In the genomic region with DNA sequence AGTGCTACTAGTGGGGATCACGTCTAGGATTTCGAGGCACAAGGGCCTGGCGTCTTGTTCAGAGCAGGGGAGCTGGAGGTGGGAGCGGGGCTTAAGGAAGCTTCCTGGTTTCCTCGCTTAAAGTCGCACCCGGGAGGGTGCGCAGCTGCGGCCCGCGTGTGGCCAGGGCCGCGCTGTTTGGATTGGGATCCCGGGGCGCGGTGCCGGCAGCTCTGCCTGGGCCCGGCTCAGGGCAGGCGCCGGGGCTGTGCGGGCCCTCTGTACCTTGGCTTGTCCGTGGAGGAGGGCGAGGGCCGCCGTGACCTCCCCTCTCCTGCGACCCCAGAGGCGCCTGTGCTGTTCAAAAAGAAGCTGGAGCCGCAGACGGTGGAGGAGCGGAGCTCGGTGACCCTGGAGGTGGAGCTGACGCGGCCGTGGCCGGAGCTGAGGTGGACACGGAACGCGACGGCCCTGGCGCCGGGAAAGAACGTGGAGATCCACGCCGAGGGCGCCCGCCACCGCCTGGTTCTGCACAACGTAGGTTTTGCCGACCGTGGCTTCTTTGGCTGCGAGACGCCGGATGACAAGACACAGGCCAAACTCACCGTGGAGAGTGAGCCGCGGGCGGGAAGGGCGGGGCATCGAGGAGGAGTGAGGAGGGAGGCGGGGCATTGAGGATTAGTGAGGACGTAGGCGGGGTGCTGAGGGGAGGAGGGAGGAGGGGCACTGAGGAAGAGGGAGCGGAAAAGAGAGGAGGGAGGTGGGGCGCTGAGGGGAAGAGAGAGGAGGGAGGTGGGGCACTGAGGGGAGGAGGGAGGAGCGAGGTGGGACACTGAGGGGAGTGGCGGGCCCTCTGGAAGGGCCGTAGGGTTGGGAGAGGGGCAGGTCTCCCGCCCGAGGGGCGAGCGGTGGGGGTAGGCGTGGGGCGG, we compare ENCODE assay signal across 1 cellular context.
TF ChIP-seq lines count a peak whose summit lies in the region.

No MANE protein-coding gene starts in this region.

TF ChIP-seq in K562, 482 proteins besides CTCF, POLR2A, EP300 and RAD21 (continued from another document and continues in another):
- TF ChIP-seq, protein P1, sequence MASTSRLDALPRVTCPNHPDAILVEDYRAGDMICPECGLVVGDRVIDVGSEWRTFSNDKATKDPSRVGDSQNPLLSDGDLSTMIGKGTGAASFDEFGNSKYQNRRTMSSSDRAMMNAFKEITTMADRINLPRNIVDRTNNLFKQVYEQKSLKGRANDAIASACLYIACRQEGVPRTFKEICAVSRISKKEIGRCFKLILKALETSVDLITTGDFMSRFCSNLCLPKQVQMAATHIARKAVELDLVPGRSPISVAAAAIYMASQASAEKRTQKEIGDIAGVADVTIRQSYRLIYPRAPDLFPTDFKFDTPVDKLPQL (IDR thresholded peaks at IDR 0.05; ENCODE audit: extremely low read depth, insufficient read length) = no peak
- TF ChIP-seq, protein P2, sequence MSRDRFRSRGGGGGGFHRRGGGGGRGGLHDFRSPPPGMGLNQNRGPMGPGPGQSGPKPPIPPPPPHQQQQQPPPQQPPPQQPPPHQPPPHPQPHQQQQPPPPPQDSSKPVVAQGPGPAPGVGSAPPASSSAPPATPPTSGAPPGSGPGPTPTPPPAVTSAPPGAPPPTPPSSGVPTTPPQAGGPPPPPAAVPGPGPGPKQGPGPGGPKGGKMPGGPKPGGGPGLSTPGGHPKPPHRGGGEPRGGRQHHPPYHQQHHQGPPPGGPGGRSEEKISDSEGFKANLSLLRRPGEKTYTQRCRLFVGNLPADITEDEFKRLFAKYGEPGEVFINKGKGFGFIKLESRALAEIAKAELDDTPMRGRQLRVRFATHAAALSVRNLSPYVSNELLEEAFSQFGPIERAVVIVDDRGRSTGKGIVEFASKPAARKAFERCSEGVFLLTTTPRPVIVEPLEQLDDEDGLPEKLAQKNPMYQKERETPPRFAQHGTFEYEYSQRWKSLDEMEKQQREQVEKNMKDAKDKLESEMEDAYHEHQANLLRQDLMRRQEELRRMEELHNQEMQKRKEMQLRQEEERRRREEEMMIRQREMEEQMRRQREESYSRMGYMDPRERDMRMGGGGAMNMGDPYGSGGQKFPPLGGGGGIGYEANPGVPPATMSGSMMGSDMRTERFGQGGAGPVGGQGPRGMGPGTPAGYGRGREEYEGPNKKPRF (IDR thresholded peaks at IDR 0.05; ENCODE audit: low read depth, low read length) = no peak
- TF ChIP-seq SMAD4 (CRISPR knock-in tag; conservative IDR thresholded peaks at IDR 0.05) (peak; percentile 68), SMAD3 (CRISPR knock-in tag; conservative IDR thresholded peaks at IDR 0.05) (no peak), ZNF224 (CRISPR knock-in tag; IDR thresholded peaks at IDR 0.05) (peak; percentile 65; the same call in 1 of the 2 replicates), SMARCA4 (IDR thresholded peaks at IDR 0.05) (no peak), SAFB (IDR thresholded peaks at IDR 0.05; ENCODE audit: borderline replicate concordance, low read depth, low read length) (peak; percentile 74; the same call in 1 of the 2 replicates), XRCC3 (IDR thresholded peaks at IDR 0.05) (no peak), NBN (IDR thresholded peaks at IDR 0.05; ENCODE audit: low read depth) (0 out of 2 replicates have a peak, but pooled peaks have one; percentile 38), NCOA4 (IDR thresholded peaks at IDR 0.05; ENCODE audit: partially characterized antibody) (no peak), ZNF143 (CRISPR knock-in tag; IDR thresholded peaks at IDR 0.05) (no peak), POLR2H (tag; IDR thresholded peaks at IDR 0.05; ENCODE audit: low read depth) (no peak), STAT5B (CRISPR knock-in tag; IDR thresholded peaks at IDR 0.05) (no peak), TRIM28 (IDR thresholded peaks at IDR 0.05) (no peak), SNRNP70 (optimal IDR thresholded peaks at IDR 0.05; ENCODE audit: low read depth, low read length) (no peak), HDAC6 (IDR thresholded peaks at IDR 0.05; ENCODE audit: low read depth, low read length) (no peak), HNRNPL (IDR thresholded peaks at IDR 0.05; ENCODE audit: low read depth, low read length) (no peak), MXI1 (IDR thresholded peaks at IDR 0.05; ENCODE audit: low read depth, low read length) (no peak), SP2 (IDR thresholded peaks at IDR 0.05; ENCODE audit: extremely low read depth, low read depth, low read length, poor library complexity, severe bottlenecking) (no peak), YY1 (IDR thresholded peaks at IDR 0.05; ENCODE audit: borderline replicate concordance in 1 of 3, control insufficient read depth in 1 of 3, extremely low read depth in 1 of 3, insufficient read depth in 3 of 3, insufficient read length in 1 of 3, insufficient replicate concordance in 2 of 3, low read depth in 1 of 3, low read length in 2 of 3) (no peak), DNMT1 (IDR thresholded peaks at IDR 0.05) (no peak), CXXC5 (CRISPR knock-in tag; IDR thresholded peaks at IDR 0.05) (peak; percentile 68), PURB (CRISPR knock-in tag; IDR thresholded peaks at IDR 0.05; ENCODE audit: low read depth) (no peak), DPF2 (IDR thresholded peaks at IDR 0.05) (no peak; the same call in 1 of the 2 replicates), SUPT5H (IDR thresholded peaks at IDR 0.05) (peak; percentile 76), BCL6 (CRISPR knock-in tag; IDR thresholded peaks at IDR 0.05) (no peak), CAMTA2 (CRISPR knock-in tag; conservative IDR thresholded peaks at IDR 0.05) (no peak), HOXB6 (CRISPR knock-in tag; IDR thresholded peaks at IDR 0.05; ENCODE audit: borderline replicate concordance) (no peak), NFE2 (IDR thresholded peaks at IDR 0.05; ENCODE audit: low read depth) (0 out of 2 replicates have a peak, but pooled peaks have one; percentile 16), NR3C1 (CRISPR knock-in tag; IDR thresholded peaks at IDR 0.05) (peak; percentile 72; the same call in 1 of the 2 replicates), ZZZ3 (IDR thresholded peaks at IDR 0.05) (no peak), SMAD2 (IDR thresholded peaks at IDR 0.05; ENCODE audit: low read depth, low read length) (no peak)
- TF ChIP-seq, protein P3, sequence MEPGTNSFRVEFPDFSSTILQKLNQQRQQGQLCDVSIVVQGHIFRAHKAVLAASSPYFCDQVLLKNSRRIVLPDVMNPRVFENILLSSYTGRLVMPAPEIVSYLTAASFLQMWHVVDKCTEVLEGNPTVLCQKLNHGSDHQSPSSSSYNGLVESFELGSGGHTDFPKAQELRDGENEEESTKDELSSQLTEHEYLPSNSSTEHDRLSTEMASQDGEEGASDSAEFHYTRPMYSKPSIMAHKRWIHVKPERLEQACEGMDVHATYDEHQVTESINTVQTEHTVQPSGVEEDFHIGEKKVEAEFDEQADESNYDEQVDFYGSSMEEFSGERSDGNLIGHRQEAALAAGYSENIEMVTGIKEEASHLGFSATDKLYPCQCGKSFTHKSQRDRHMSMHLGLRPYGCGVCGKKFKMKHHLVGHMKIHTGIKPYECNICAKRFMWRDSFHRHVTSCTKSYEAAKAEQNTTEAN (CRISPR knock-in tag; IDR thresholded peaks at IDR 0.05) = no peak
- TF ChIP-seq, protein P4, sequence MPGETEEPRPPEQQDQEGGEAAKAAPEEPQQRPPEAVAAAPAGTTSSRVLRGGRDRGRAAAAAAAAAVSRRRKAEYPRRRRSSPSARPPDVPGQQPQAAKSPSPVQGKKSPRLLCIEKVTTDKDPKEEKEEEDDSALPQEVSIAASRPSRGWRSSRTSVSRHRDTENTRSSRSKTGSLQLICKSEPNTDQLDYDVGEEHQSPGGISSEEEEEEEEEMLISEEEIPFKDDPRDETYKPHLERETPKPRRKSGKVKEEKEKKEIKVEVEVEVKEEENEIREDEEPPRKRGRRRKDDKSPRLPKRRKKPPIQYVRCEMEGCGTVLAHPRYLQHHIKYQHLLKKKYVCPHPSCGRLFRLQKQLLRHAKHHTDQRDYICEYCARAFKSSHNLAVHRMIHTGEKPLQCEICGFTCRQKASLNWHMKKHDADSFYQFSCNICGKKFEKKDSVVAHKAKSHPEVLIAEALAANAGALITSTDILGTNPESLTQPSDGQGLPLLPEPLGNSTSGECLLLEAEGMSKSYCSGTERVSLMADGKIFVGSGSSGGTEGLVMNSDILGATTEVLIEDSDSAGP (CRISPR knock-in tag; IDR thresholded peaks at IDR 0.05) = 0 out of 2 replicates have a peak, but pooled peaks have one; percentile 20
- TF ChIP-seq, protein P5, sequence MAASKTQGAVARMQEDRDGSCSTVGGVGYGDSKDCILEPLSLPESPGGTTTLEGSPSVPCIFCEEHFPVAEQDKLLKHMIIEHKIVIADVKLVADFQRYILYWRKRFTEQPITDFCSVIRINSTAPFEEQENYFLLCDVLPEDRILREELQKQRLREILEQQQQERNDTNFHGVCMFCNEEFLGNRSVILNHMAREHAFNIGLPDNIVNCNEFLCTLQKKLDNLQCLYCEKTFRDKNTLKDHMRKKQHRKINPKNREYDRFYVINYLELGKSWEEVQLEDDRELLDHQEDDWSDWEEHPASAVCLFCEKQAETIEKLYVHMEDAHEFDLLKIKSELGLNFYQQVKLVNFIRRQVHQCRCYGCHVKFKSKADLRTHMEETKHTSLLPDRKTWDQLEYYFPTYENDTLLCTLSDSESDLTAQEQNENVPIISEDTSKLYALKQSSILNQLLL (CRISPR knock-in tag; IDR thresholded peaks at IDR 0.05; ENCODE audit: borderline replicate concordance) = no peak
- TF ChIP-seq, protein P6, sequence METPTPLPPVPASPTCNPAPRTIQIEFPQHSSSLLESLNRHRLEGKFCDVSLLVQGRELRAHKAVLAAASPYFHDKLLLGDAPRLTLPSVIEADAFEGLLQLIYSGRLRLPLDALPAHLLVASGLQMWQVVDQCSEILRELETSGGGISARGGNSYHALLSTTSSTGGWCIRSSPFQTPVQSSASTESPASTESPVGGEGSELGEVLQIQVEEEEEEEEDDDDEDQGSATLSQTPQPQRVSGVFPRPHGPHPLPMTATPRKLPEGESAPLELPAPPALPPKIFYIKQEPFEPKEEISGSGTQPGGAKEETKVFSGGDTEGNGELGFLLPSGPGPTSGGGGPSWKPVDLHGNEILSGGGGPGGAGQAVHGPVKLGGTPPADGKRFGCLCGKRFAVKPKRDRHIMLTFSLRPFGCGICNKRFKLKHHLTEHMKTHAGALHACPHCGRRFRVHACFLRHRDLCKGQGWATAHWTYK (CRISPR knock-in tag; IDR thresholded peaks at IDR 0.05) = no peak
- TF ChIP-seq, protein P7, sequence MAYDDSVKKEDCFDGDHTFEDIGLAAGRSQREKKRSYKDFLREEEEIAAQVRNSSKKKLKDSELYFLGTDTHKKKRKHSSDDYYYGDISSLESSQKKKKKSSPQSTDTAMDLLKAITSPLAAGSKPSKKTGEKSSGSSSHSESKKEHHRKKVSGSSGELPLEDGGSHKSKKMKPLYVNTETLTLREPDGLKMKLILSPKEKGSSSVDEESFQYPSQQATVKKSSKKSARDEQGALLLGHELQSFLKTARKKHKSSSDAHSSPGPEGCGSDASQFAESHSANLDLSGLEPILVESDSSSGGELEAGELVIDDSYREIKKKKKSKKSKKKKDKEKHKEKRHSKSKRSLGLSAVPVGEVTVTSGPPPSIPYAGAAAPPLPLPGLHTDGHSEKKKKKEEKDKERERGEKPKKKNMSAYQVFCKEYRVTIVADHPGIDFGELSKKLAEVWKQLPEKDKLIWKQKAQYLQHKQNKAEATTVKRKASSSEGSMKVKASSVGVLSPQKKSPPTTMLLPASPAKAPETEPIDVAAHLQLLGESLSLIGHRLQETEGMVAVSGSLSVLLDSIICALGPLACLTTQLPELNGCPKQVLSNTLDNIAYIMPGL (CRISPR knock-in tag; IDR thresholded peaks at IDR 0.05) = no peak; the same call in 1 of the 2 replicates
- TF ChIP-seq, protein P8, sequence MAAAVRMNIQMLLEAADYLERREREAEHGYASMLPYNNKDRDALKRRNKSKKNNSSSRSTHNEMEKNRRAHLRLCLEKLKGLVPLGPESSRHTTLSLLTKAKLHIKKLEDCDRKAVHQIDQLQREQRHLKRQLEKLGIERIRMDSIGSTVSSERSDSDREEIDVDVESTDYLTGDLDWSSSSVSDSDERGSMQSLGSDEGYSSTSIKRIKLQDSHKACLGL (CRISPR knock-in tag; IDR thresholded peaks at IDR 0.05; ENCODE audit: borderline replicate concordance, poor library complexity, severe bottlenecking) = no peak
- TF ChIP-seq, protein P9, sequence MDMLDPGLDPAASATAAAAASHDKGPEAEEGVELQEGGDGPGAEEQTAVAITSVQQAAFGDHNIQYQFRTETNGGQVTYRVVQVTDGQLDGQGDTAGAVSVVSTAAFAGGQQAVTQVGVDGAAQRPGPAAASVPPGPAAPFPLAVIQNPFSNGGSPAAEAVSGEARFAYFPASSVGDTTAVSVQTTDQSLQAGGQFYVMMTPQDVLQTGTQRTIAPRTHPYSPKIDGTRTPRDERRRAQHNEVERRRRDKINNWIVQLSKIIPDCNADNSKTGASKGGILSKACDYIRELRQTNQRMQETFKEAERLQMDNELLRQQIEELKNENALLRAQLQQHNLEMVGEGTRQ (CRISPR knock-in tag; IDR thresholded peaks at IDR 0.05) = no peak
- TF ChIP-seq, protein P10, sequence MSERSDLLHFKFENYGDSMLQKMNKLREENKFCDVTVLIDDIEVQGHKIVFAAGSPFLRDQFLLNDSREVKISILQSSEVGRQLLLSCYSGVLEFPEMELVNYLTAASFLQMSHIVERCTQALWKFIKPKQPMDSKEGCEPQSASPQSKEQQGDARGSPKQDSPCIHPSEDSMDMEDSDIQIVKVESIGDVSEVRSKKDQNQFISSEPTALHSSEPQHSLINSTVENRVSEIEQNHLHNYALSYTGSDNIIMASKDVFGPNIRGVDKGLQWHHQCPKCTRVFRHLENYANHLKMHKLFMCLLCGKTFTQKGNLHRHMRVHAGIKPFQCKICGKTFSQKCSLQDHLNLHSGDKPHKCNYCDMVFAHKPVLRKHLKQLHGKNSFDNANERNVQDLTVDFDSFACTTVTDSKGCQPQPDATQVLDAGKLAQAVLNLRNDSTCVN (CRISPR knock-in tag; IDR thresholded peaks at IDR 0.05) = 0 out of 2 replicates have a peak, but pooled peaks have one; percentile 8
- TF ChIP-seq, protein P11, sequence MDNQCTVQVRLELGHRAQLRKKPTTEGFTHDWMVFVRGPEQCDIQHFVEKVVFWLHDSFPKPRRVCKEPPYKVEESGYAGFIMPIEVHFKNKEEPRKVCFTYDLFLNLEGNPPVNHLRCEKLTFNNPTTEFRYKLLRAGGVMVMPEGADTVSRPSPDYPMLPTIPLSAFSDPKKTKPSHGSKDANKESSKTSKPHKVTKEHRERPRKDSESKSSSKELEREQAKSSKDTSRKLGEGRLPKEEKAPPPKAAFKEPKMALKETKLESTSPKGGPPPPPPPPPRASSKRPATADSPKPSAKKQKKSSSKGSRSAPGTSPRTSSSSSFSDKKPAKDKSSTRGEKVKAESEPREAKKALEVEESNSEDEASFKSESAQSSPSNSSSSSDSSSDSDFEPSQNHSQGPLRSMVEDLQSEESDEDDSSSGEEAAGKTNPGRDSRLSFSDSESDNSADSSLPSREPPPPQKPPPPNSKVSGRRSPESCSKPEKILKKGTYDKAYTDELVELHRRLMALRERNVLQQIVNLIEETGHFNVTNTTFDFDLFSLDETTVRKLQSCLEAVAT (IDR thresholded peaks at IDR 0.05) = no peak; a peak in 1 of 4 replicates
